1 cellular context compared by ENCODE assay signal in genomic region chr14:26730929-26731618, GRCh38.
TF ChIP-seq lines count a peak whose summit lies in the region.

No MANE protein-coding gene starts in this region.

TF ChIP-seq in liver, 16 proteins besides CTCF, POLR2A, EP300 and RAD21 (continued from another document):
- no peak for TF ChIP-seq SP1 (IDR thresholded peaks at IDR 0.05)
- TF ChIP-seq GABPA (IDR thresholded peaks at IDR 0.05 in 1 of 2, conservative IDR thresholded peaks at IDR 0.05 in 1 of 2) = no peak
- no peak for TF ChIP-seq FOXA1 (IDR thresholded peaks at IDR 0.05)
- no peak for TF ChIP-seq FOXA2 (IDR thresholded peaks at IDR 0.05)
- TF ChIP-seq YY1 (IDR thresholded peaks at IDR 0.05) = no peak
- no peak for TF ChIP-seq HNF4G (IDR thresholded peaks at IDR 0.05)
- TF ChIP-seq TAF1 (conservative IDR thresholded peaks at IDR 0.05) = no peak
TF ChIP-seq in liver: peak in this region for 0.
